20 cellular contexts compared by ENCODE assay signal in the genomic region with DNA sequence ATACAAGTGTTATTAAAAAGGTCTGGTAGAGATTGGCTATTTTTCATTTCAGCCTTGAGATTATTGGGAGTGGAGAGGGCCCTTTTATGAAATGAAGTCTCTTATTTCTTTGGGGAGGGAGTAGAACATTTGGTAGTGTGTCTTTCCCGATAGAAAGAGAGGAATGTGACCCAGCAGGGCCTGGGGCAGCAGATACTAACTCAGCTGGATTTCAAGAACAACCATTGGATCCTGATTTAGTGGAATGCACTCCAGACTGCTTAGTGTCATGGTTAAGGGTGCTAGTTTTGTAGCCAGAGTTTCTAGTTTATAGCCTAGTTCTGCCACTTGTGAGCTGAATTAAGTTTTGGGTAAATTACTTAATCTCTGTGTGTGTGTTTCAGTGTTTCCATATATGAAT. TPM values are rescaled to one million over a fixed set of nuclear protein-coding genes. Genes with fewer than 3 reads are reported as not detected.
"Had no signal": no experiment of that assay in that cellular context is flagged by ENCODE, and none has a peak within 500 bp of the region (broad histone marks: within the 10 kb centered on the region; RNA-seq: fewer than 3 reads in every experiment).

No MANE protein-coding gene starts in this region.

- ATAC-seq: effector memory CD8-positive, alpha-beta T cell; gastroesophageal sphincter; left ventricle myocardium superior; mucosa of descending colon; natural killer cell; sciatic nerve; stimulated activated memory B cell treated with anti-CD40 and anti-IgM and Interleukin-4, amounts not matched to agents 10 μg/mL and 1 μg/mL and 100 μg/mL, for 72 hours; stimulated activated naive CD8-positive, alpha-beta T cell treated with anti-CD3 and anti-CD28 coated beads, Interleukin-15, amount 100 ng/mL, for 72 hours had no signal

- H3K9me3 ChIP-seq: esophagus squamous epithelium, gastroesophageal sphincter, mucosa of descending colon, spleen, testis, transverse colon had no signal

- H3K27me3 Mint-ChIP-seq: dendritic cell treated with granulocyte-macrophage colony-stimulating factor and Interleukin-4, amounts not matched to agents 40 ng/mL and 50 ng/mL, for 4 days; effector memory CD8-positive, alpha-beta T cell; stimulated activated memory B cell treated with anti-CD40 and anti-IgM and Interleukin-4, amounts not matched to agents 10 μg/mL and 1 μg/mL and 100 μg/mL, for 72 hours; stimulated activated naive CD8-positive, alpha-beta T cell treated with anti-CD3 and anti-CD28 coated beads, Interleukin-15, amount 100 ng/mL, for 72 hours had no signal

- H3K4me3 Mint-ChIP-seq: dendritic cell treated with granulocyte-macrophage colony-stimulating factor and Interleukin-4, amounts not matched to agents 40 ng/mL and 50 ng/mL, for 4 days; effector memory CD8-positive, alpha-beta T cell; natural killer cell; neural crest cell; stimulated activated memory B cell treated with anti-CD40 and anti-IgM and Interleukin-4, amounts not matched to agents 10 μg/mL and 1 μg/mL and 100 μg/mL, for 72 hours; stimulated activated naive CD8-positive, alpha-beta T cell treated with anti-CD3 and anti-CD28 coated beads, Interleukin-15, amount 100 ng/mL, for 72 hours had no signal

- H3K9me3 Mint-ChIP-seq: stimulated activated memory B cell treated with anti-CD40 and anti-IgM and Interleukin-4, amounts not matched to agents 10 μg/mL and 1 μg/mL and 100 μg/mL, for 72 hours had no signal

- H3K4me3 ChIP-seq: esophagus squamous epithelium, gastroesophageal sphincter, lung, mucosa of descending colon, spleen, testis, transverse colon had no signal

- H3K36me3 Mint-ChIP-seq: natural killer cell; stimulated activated memory B cell treated with anti-CD40 and anti-IgM and Interleukin-4, amounts not matched to agents 10 μg/mL and 1 μg/mL and 100 μg/mL, for 72 hours had no signal

- DNase-seq: effector memory CD8-positive, alpha-beta T cell; esophagus squamous epithelium; foreskin fibroblast; left ventricle myocardium superior; mucosa of descending colon; natural killer cell; posterior cingulate gyrus; spleen; stimulated activated CD4-positive, alpha-beta T cell treated with anti-CD3 and anti-CD28 coated beads, Interleukin-15, amount 100 ng/mL, for 24 hours; stimulated activated CD4-positive, alpha-beta T cell treated with anti-CD3 and anti-CD28 coated beads, Interleukin-1b, Interleukin-23, amount 100 ng/mL, for 48 hours; stimulated activated CD4-positive, alpha-beta T cell treated with anti-CD3 and anti-CD28 coated beads, Interleukin-4, amount 100 ng/mL, for 24 hours; stimulated activated naive CD8-positive, alpha-beta T cell treated with anti-CD3 and anti-CD28 coated beads, Interleukin-15, amount 100 ng/mL, for 72 hours; testis; transverse colon had no signal

- H3K27ac Mint-ChIP-seq: dendritic cell treated with granulocyte-macrophage colony-stimulating factor and Interleukin-4, amounts not matched to agents 40 ng/mL and 50 ng/mL, for 4 days; effector memory CD8-positive, alpha-beta T cell; natural killer cell; stimulated activated memory B cell treated with anti-CD40 and anti-IgM and Interleukin-4, amounts not matched to agents 10 μg/mL and 1 μg/mL and 100 μg/mL, for 72 hours; stimulated activated naive CD8-positive, alpha-beta T cell treated with anti-CD3 and anti-CD28 coated beads, Interleukin-15, amount 100 ng/mL, for 72 hours had no signal

- H3K4me1 Mint-ChIP-seq: natural killer cell; stimulated activated memory B cell treated with anti-CD40 and anti-IgM and Interleukin-4, amounts not matched to agents 10 μg/mL and 1 μg/mL and 100 μg/mL, for 72 hours; stimulated activated naive CD8-positive, alpha-beta T cell treated with anti-CD3 and anti-CD28 coated beads, Interleukin-15, amount 100 ng/mL, for 72 hours had no signal

RNA-seq across cellular contexts. Expression of gene FLRT3, which starts 18.4 kb away (rescaled TPM):
- total RNA-seq: natural killer cell had no signal
